Comparison of ENCODE assay signal across 1 cellular context in the genomic region with DNA sequence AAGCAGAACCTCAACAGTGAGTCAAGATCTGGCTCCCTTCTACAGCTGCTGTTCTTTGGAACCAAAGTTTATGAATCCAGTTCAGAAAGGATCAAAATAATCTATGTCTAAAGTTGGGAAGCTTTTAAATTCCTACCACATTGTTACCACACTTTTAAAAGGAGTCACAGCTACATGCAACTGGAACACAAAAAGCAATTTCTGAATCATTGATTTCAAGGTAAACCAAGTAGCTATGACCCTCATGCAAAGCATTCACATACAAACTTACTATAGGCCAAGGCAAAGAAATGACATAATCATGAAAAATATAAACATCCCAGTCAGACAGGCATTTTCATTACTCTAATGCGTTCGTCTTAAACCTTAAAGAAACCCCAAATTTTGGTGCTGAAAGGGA.
TF ChIP-seq lines count a peak whose summit lies in the region.

No MANE protein-coding gene starts in this region.

TF ChIP-seq in IMR-90, 13 proteins besides CTCF, POLR2A, EP300 and RAD21:
- TF ChIP-seq, protein P1, sequence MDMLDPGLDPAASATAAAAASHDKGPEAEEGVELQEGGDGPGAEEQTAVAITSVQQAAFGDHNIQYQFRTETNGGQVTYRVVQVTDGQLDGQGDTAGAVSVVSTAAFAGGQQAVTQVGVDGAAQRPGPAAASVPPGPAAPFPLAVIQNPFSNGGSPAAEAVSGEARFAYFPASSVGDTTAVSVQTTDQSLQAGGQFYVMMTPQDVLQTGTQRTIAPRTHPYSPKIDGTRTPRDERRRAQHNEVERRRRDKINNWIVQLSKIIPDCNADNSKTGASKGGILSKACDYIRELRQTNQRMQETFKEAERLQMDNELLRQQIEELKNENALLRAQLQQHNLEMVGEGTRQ (IDR thresholded peaks at IDR 0.05; ENCODE audit: low read depth, low read length) = no peak
- 0 out of 2 replicates have a peak, but pooled peaks have one; percentile 20 for TF ChIP-seq CEBPB (IDR thresholded peaks at IDR 0.05; ENCODE audit: low read depth, low read length)
- 0 out of 2 replicates have a peak, but pooled peaks have one; percentile 8 for TF ChIP-seq FOS (IDR thresholded peaks at IDR 0.05; ENCODE audit: low read depth, low read length)
- TF ChIP-seq MAFK (IDR thresholded peaks at IDR 0.05; ENCODE audit: low read depth, low read length) = no peak
